27 cellular contexts compared by ENCODE assay signal in the genomic region with DNA sequence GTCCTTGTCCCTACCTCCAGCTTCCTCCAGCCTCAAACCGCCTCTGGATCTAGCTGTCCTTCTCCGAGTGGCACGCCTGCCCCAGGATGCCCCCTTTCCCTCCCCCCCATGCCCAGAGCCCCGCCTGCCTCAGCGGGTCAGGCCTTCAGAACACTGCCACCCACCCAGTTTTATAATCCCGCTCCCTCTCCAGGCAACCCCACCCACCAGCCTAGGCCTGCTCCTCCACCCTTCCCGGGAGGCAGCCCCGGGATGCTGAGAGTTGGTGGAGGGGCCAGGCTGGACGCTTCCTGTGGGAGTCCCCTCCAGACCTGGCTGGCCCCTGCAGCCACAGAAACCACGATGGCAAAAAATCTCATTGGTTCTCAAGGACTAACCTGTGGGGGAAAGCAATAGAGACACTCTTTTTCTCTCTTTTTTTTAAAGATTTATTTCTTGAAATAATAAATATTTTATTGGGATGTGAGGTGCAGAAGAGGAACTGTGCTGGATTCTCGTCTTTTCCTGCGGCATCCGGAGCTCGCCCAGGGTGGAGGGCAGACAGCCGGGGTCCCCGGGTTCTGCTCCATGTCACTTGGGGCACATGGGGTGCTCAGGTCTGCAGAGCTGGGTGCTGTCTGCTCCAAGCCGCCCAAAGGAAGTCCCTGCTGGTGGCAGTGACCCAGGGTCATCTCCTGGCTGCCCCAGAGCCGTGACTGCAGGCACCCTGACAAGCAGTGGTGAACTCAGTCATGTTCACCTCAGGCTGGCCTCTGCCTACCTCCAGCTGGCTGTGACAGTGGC.
"Had no signal": no experiment of that assay in that cellular context is flagged by ENCODE, and none has a peak within 500 bp of the region (broad histone marks: within the 10 kb centered on the region; RNA-seq: fewer than 3 reads in every experiment).

No MANE protein-coding gene starts in this region.

- H3K36me3 ChIP-seq: adrenal gland, colonic mucosa, esophagus squamous epithelium, gastroesophageal sphincter had no signal

- H3K9me3 ChIP-seq: adrenal gland, body of pancreas, colonic mucosa, esophagus squamous epithelium, gastroesophageal sphincter had no signal

- H3K4me3 ChIP-seq: adrenal gland, body of pancreas, colonic mucosa, esophagus squamous epithelium, gastroesophageal sphincter had no signal

- H3K27ac ChIP-seq: adrenal gland, body of pancreas, colonic mucosa, epithelial cell of prostate, esophagus squamous epithelium, gastroesophageal sphincter had no signal

- H3K27me3 ChIP-seq: adrenal gland, body of pancreas, colonic mucosa had no signal

- DNase-seq: activated CD4-positive, alpha-beta T cell treated with anti-CD3 and anti-CD28 coated beads for 4 hours; activated CD4-positive, alpha-beta T cell treated with anti-CD3 and anti-CD28 coated beads, Interleukin-2, amount 50 U/mL, for 1 hour; activated CD4-positive, alpha-beta T cell treated with anti-CD3 and anti-CD28 coated beads, Interleukin-2, amount 50 U/mL, for 48 hours; activated CD4-positive, CD25-positive, alpha-beta regulatory T cell; activated CD4-positive, CD25-positive, alpha-beta regulatory T cell treated with anti-CD3 and anti-CD28 coated beads, Interleukin-2, amount 50 U/mL, for 72 hours; activated CD8-positive, alpha-beta memory T cell treated with anti-CD3 and anti-CD28 coated beads for 24 hours; activated CD8-positive, alpha-beta T cell treated with anti-CD3 and anti-CD28 coated beads for 36 hours; activated effector memory CD4-positive, alpha-beta T cell treated with Interleukin-2 at 50 U/mL for 16 hours; activated naive CD4-positive, alpha-beta T cell treated with anti-CD3 and anti-CD28 coated beads for 36 hours; activated naive CD8-positive, alpha-beta T cell treated with anti-CD3 and anti-CD28 coated beads for 36 hours; activated naive CD8-positive, alpha-beta T cell treated with anti-CD3 and anti-CD28 coated beads, Interleukin-2, amount 50 U/mL, for 24 hours; activated T-cell treated with anti-CD3 and anti-CD28 coated beads, Interleukin-2, amount 50 U/mL, for 4 hours; adrenal gland; amygdala; aorta; body of pancreas; central memory CD4-positive, alpha-beta T cell; cerebellar nuclear complex; colonic mucosa; effector CD8-positive, alpha-beta T cell; esophagus squamous epithelium; foreskin melanocyte; hippocampal formation; T-helper 17 cell; T1000 had no signal

- H3K4me1 ChIP-seq: adrenal gland, body of pancreas, colonic mucosa, esophagus squamous epithelium, gastroesophageal sphincter had no signal
